ENCODE assay signal across 8 cellular contexts in genomic region chr12:108664338-108665258, GRCh38. TPM values are rescaled to one million over a fixed set of nuclear protein-coding genes. Genes with fewer than 3 reads are reported as not detected.
DNase-seq lines count a peak whose midpoint lies in the region; ATAC-seq lines count a peak whose summit lies in the region.

No MANE protein-coding gene starts in this region.

- intact Hi-C loops in activated CD4-positive, alpha-beta memory T cell treated with anti-CD3 and anti-CD28 coated beads for 36 hours (cut with micrococcal nuclease) = loop anchor here (1.0 to 10.0 kb wide), 8 partner anchors 25 to 430 kb away; partner anchors contain the start of genes ALKBH2 and UNG

- CTCF ChIA-PET in activated CD4-positive, alpha-beta memory T cell treated with anti-CD3 and anti-CD28 coated beads for 36 hours (lab: Charles Lee) = interaction anchor here (0.6 to 10.3 kb wide), 64 partner anchors 9 to 428 kb away, joined by 3 to 322 read pairs (median 5); partner anchors contain the start of genes ALKBH2, ISCU and SELPLG

- peak overlapping the region; percentile 83 for H3K27ac Mint-ChIP-seq in activated CD4-positive, alpha-beta memory T cell treated with anti-CD3 and anti-CD28 coated beads for 36 hours

- peak; percentile 64 for ATAC-seq in GM19328 (IDR thresholded peaks at IDR 0.05; ENCODE audit: unreplicated experiment)
- peak; percentile 49 for ATAC-seq in HG03469 (IDR thresholded peaks at IDR 0.05; ENCODE audit: unreplicated experiment)

- no peaks in the 10 kb centered on the region for H3K36me3 Mint-ChIP-seq in activated CD4-positive, alpha-beta memory T cell treated with anti-CD3 and anti-CD28 coated beads for 36 hours

- no peaks in the 10 kb centered on the region for H3K27me3 Mint-ChIP-seq in activated CD4-positive, alpha-beta memory T cell treated with anti-CD3 and anti-CD28 coated beads for 36 hours

- no peaks in the 10 kb centered on the region for H3K9me3 Mint-ChIP-seq in activated CD4-positive, alpha-beta memory T cell treated with anti-CD3 and anti-CD28 coated beads for 36 hours

- DNase-seq in CD1c-positive myeloid dendritic cell (ENCODE audit: extremely low spot score) (peak; percentile 95), NCI-H748 (lab: John Stamatoyannopoulos, UW; ENCODE audit: unreplicated experiment) (peak; percentile 74), ecto neural progenitor cell (ENCODE audit: low spot score) (peak; percentile 86), lung microvascular endothelial cell (ENCODE audit: low read depth in 2 of 2) (peak; percentile 96 to 98)
- DNase-seq in activated CD4-positive, alpha-beta memory T cell treated with anti-CD3 and anti-CD28 coated beads for 36 hours = peak; percentile 92
- peak; percentile 61 for DNase-seq in stimulated activated CD8-positive, alpha-beta memory T cell treated with anti-CD3 and anti-CD28 coated beads, Interleukin-12 subunit alpha, Interleukin-12 subunit beta, amount 100 ng/mL, for 24 hours (ENCODE audit: extremely low read depth)

- H3K4me3 Mint-ChIP-seq in activated CD4-positive, alpha-beta memory T cell treated with anti-CD3 and anti-CD28 coated beads for 36 hours = peak overlapping the region; percentile 33

- POLR2A ChIA-PET in activated CD4-positive, alpha-beta memory T cell treated with anti-CD3 and anti-CD28 coated beads for 36 hours (lab: Charles Lee) = interaction anchor here (0.8 to 2.0 kb wide), 9 partner anchors 11 to 141 kb away, joined by 3 to 7 read pairs (median 4); no protein-coding TSS in a partner anchor

- peaks cover 23% of the 10 kb centered on the region for H3K4me1 Mint-ChIP-seq in activated CD4-positive, alpha-beta memory T cell treated with anti-CD3 and anti-CD28 coated beads for 36 hours (ENCODE audit: low read depth)

RNA-seq across cellular contexts. Expression of gene SELPLG, which starts 30.9 kb away (rescaled TPM):
- total RNA-seq in activated CD4-positive, alpha-beta memory T cell treated with anti-CD3 and anti-CD28 coated beads for 36 hours = 10 to 100 TPM; 56.8 to 60.1 TPM
- 0.20 and 0.22 TPM in 2 replicates for total RNA-seq in lung microvascular endothelial cell

Comparison
In these comparisons a context has a peak if more than half of its experiments do, and no peak if none do; other contexts are left out.
1. Peak in every context shown above with its lines: DNase-seq and ATAC-seq.
2. RNA of gene SELPLG, which starts 30.9 kb away (total RNA-seq): 56.8 to 60.1 TPM in activated CD4-positive, alpha-beta memory T cell treated with anti-CD3 and anti-CD28 coated beads for 36 hours; 0.20 to 0.22 TPM in lung microvascular endothelial cell; every median in the first group is over 10 times any median in the second.